In genomic region chr15:58522391-58522790, GRCh38 we compare ENCODE assay signal across 13 cellular contexts.
DNase-seq lines count a peak whose midpoint lies in the region; ATAC-seq, FAIRE-seq and TF ChIP-seq lines count a peak whose summit lies in the region.
"Had no signal": no experiment of that assay in that cellular context is flagged by ENCODE, and none has a peak within 500 bp of the region (broad histone marks: within the 10 kb centered on the region; RNA-seq: fewer than 3 reads in every experiment).

No MANE protein-coding gene starts in this region.

- DNase-seq in A549 (ENCODE audit: low read depth in 1 of 2, low spot score in 1 of 2) (no peak), cardiac septum (ENCODE audit: low spot score) (peak; percentile 83), occipital lobe (lab: John Stamatoyannopoulos, UW) (peak; percentile 62), OCI-M1 (lab: John Stamatoyannopoulos, UW) (no peak), SIG-M5 treated with dmso at 0.1 percent for 504 hours (lab: John Stamatoyannopoulos, UW; ENCODE audit: unreplicated experiment) (no peak), NCI-H128 (lab: John Stamatoyannopoulos, UW; ENCODE audit: unreplicated experiment) (no peak)
- DNase-seq: activated CD4-positive, alpha-beta memory T cell treated with anti-CD3 and anti-CD28 coated beads, Interleukin-2, amount 10 ng/mL, durations not matched to agents 7 days and 5 days; NCI-H526 treated with DMSO at 0.1 percent for 48 hours; stimulated activated CD4-positive, alpha-beta T cell treated with anti-CD3 and anti-CD28 coated beads, Interleukin-15, amount 100 ng/mL, for 24 hours; stimulated activated naive CD8-positive, alpha-beta T cell treated with anti-CD3 and anti-CD28 coated beads, Interleukin-15, amount 100 ng/mL, for 72 hours had no signal

- 84% methylated on average over 9 of the region's 9 CpGs for WGBS in A549 (ENCODE audit: missing lambda C conversion rate)

- H3K4me3 ChIP-seq in A549: no peak overlapping the region

- POLR2A ChIA-PET in A549 (lab: Yijun Ruan, JAX): interaction anchor here (0.8 to 1.6 kb wide), 2 partner anchors 25 to 249 kb away, joined by 3 to 6 read pairs; partner anchors contain the start of gene MINDY2

- no peak for TF ChIP-seq RAD21 in A549 (conservative IDR thresholded peaks at IDR 0.05 in 1 of 2, IDR thresholded peaks at IDR 0.05 in 1 of 2)

- peak overlapping the region; percentile 52 to 66; a peak in 4 of 6 replicates for H3K27ac ChIP-seq in A549

- H3K27ac Mint-ChIP-seq in activated T-helper 17 cell treated with anti-CD3 and anti-CD28 coated beads, Interleukin-2, amount 50 U/mL, for 72 hours: peak overlapping the region; percentile 16
- no peak overlapping the region for H3K27ac Mint-ChIP-seq in stimulated activated memory B cell treated with anti-CD40 and anti-IgM and Interleukin-4, amounts not matched to agents 10 μg/mL and 1 μg/mL and 100 μg/mL, for 72 hours
- H3K27ac Mint-ChIP-seq: activated CD4-positive, alpha-beta memory T cell treated with anti-CD3 and anti-CD28 coated beads, Interleukin-2, amount 10 ng/mL, durations not matched to agents 7 days and 5 days had no signal

- intact Hi-C loops in cardiac septum (cut with DNase I): loop anchor here (2.0 to 10.0 kb wide), 3 partner anchors 24 to 222 kb away; partner anchors contain the start of gene ADAM10

- no peaks in the 10 kb centered on the region for H3K36me3 Mint-ChIP-seq in activated T-helper 17 cell treated with anti-CD3 and anti-CD28 coated beads, Interleukin-2, amount 50 U/mL, for 72 hours (ENCODE audit: low read depth)
- no peaks in the 10 kb centered on the region for H3K36me3 Mint-ChIP-seq in stimulated activated memory B cell treated with anti-CD40 and anti-IgM and Interleukin-4, amounts not matched to agents 10 μg/mL and 1 μg/mL and 100 μg/mL, for 72 hours

- H3K4me1 Mint-ChIP-seq in activated T-helper 17 cell treated with anti-CD3 and anti-CD28 coated beads, Interleukin-2, amount 50 U/mL, for 72 hours: peaks cover 10% of the 10 kb centered on the region
- H3K4me1 Mint-ChIP-seq in stimulated activated memory B cell treated with anti-CD40 and anti-IgM and Interleukin-4, amounts not matched to agents 10 μg/mL and 1 μg/mL and 100 μg/mL, for 72 hours: peaks cover 23% of the 10 kb centered on the region

- no peak for FAIRE-seq in A549 (lab: Jason Lieb, UNC)
- FAIRE-seq: H54 had no signal

- no peaks in the 10 kb centered on the region for H3K9me3 ChIP-seq in A549

- no peak overlapping the region for H3K4me3 Mint-ChIP-seq in activated T-helper 17 cell treated with anti-CD3 and anti-CD28 coated beads, Interleukin-2, amount 50 U/mL, for 72 hours
- H3K4me3 Mint-ChIP-seq in stimulated activated memory B cell treated with anti-CD40 and anti-IgM and Interleukin-4, amounts not matched to agents 10 μg/mL and 1 μg/mL and 100 μg/mL, for 72 hours: no peak overlapping the region
- H3K4me3 Mint-ChIP-seq: activated CD4-positive, alpha-beta memory T cell treated with anti-CD3 and anti-CD28 coated beads, Interleukin-2, amount 10 ng/mL, durations not matched to agents 7 days and 5 days; stimulated activated naive CD8-positive, alpha-beta T cell treated with anti-CD3 and anti-CD28 coated beads, Interleukin-15, amount 100 ng/mL, for 72 hours had no signal

- TF ChIP-seq EP300 in A549 (IDR thresholded peaks at IDR 0.05): no peak

- H3K9me3 Mint-ChIP-seq in activated T-helper 17 cell treated with anti-CD3 and anti-CD28 coated beads, Interleukin-2, amount 50 U/mL, for 72 hours: no peaks in the 10 kb centered on the region
- no peaks in the 10 kb centered on the region for H3K9me3 Mint-ChIP-seq in stimulated activated memory B cell treated with anti-CD40 and anti-IgM and Interleukin-4, amounts not matched to agents 10 μg/mL and 1 μg/mL and 100 μg/mL, for 72 hours
- H3K9me3 Mint-ChIP-seq: activated CD4-positive, alpha-beta memory T cell treated with anti-CD3 and anti-CD28 coated beads, Interleukin-2, amount 10 ng/mL, durations not matched to agents 7 days and 5 days; stimulated activated naive CD8-positive, alpha-beta T cell treated with anti-CD3 and anti-CD28 coated beads, Interleukin-15, amount 100 ng/mL, for 72 hours had no signal

- TF ChIP-seq POLR2A in A549 (IDR thresholded peaks at IDR 0.05; ENCODE audit: low read length): no peak

- no peak for TF ChIP-seq CTCF in A549 (IDR thresholded peaks at IDR 0.05)

- H3K4me1 ChIP-seq in A549: peaks cover 57% of the 10 kb centered on the region

- CTCF ChIA-PET in A549 (lab: Yijun Ruan, JAX): interaction anchor here (1.0 to 1.6 kb wide), 4 partner anchors 11 to 66 kb away, joined by 3 to 5 read pairs (median 4); no protein-coding TSS in a partner anchor

- H3K4me2 ChIP-seq in A549: no peak overlapping the region

- H3K27me3 Mint-ChIP-seq in activated T-helper 17 cell treated with anti-CD3 and anti-CD28 coated beads, Interleukin-2, amount 50 U/mL, for 72 hours: no peaks in the 10 kb centered on the region
- peaks cover 55% of the 10 kb centered on the region for H3K27me3 Mint-ChIP-seq in stimulated activated memory B cell treated with anti-CD40 and anti-IgM and Interleukin-4, amounts not matched to agents 10 μg/mL and 1 μg/mL and 100 μg/mL, for 72 hours
- H3K27me3 Mint-ChIP-seq: stimulated activated naive CD8-positive, alpha-beta T cell treated with anti-CD3 and anti-CD28 coated beads, Interleukin-15, amount 100 ng/mL, for 72 hours had no signal

- ATAC-seq in A549: no peak; a peak in 1 of 6 replicates
- ATAC-seq in activated T-helper 17 cell treated with anti-CD3 and anti-CD28 coated beads, Interleukin-2, amount 50 U/mL, for 72 hours (replicated peaks): no peak
- ATAC-seq in stimulated activated memory B cell treated with anti-CD40 and anti-IgM and Interleukin-4, amounts not matched to agents 10 μg/mL and 1 μg/mL and 100 μg/mL, for 72 hours: no peak
- ATAC-seq: stimulated activated naive CD8-positive, alpha-beta T cell treated with anti-CD3 and anti-CD28 coated beads, Interleukin-15, amount 100 ng/mL, for 72 hours had no signal

TF ChIP-seq in A549, 52 proteins besides CTCF, POLR2A, EP300 and RAD21:
- no peak for TF ChIP-seq HOXB5 (CRISPR knock-in tag; IDR thresholded peaks at IDR 0.05)
- TF ChIP-seq CBX8 (IDR thresholded peaks at IDR 0.05): no peak
- no peak for TF ChIP-seq EHF (CRISPR knock-in tag; IDR thresholded peaks at IDR 0.05)
- no peak for TF ChIP-seq ZC3H11A (IDR thresholded peaks at IDR 0.05)
- no peak for TF ChIP-seq SMC3 (IDR thresholded peaks at IDR 0.05)
- TF ChIP-seq ELK1 (IDR thresholded peaks at IDR 0.05; ENCODE audit: low read depth, low read length): no peak
- no peak for TF ChIP-seq CHD2 (IDR thresholded peaks at IDR 0.05; ENCODE audit: low read length, partially characterized antibody)
- TF ChIP-seq, protein P1, sequence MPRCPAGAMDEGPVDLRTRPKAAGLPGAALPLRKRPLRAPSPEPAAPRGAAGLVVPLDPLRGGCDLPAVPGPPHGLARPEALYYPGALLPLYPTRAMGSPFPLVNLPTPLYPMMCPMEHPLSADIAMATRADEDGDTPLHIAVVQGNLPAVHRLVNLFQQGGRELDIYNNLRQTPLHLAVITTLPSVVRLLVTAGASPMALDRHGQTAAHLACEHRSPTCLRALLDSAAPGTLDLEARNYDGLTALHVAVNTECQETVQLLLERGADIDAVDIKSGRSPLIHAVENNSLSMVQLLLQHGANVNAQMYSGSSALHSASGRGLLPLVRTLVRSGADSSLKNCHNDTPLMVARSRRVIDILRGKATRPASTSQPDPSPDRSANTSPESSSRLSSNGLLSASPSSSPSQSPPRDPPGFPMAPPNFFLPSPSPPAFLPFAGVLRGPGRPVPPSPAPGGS (IDR thresholded peaks at IDR 0.05): no peak
- TF ChIP-seq JUNB (IDR thresholded peaks at IDR 0.05): no peak
- TF ChIP-seq, protein P2, sequence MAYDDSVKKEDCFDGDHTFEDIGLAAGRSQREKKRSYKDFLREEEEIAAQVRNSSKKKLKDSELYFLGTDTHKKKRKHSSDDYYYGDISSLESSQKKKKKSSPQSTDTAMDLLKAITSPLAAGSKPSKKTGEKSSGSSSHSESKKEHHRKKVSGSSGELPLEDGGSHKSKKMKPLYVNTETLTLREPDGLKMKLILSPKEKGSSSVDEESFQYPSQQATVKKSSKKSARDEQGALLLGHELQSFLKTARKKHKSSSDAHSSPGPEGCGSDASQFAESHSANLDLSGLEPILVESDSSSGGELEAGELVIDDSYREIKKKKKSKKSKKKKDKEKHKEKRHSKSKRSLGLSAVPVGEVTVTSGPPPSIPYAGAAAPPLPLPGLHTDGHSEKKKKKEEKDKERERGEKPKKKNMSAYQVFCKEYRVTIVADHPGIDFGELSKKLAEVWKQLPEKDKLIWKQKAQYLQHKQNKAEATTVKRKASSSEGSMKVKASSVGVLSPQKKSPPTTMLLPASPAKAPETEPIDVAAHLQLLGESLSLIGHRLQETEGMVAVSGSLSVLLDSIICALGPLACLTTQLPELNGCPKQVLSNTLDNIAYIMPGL (CRISPR knock-in tag; IDR thresholded peaks at IDR 0.05; ENCODE audit: borderline replicate concordance): no peak
- TF ChIP-seq MAZ (IDR thresholded peaks at IDR 0.05; ENCODE audit: borderline replicate concordance, low read depth, low read length): no peak
- TF ChIP-seq ZSCAN20 (CRISPR knock-in tag; IDR thresholded peaks at IDR 0.05): no peak
- TF ChIP-seq FOSL2 (IDR thresholded peaks at IDR 0.05): no peak
- no peak for TF ChIP-seq FOSL2 (CRISPR knock-in tag; IDR thresholded peaks at IDR 0.05)

Comparison
In these comparisons a context has a peak if more than half of its experiments do, and no peak if none do; other contexts are left out.
1. DNase-seq: peak in cardiac septum (single experiment) and occipital lobe (single experiment); none in A549 (0 of 2), OCI-M1 (single experiment), SIG-M5 treated with dmso at 0.1 percent for 504 hours (single experiment) and NCI-H128 (single experiment).